Comparison of ENCODE assay signal across 19 cellular contexts in genomic region chr4:182683666-182684065, GRCh38.
"Had no signal": no experiment of that assay in that cellular context is flagged by ENCODE, and none has a peak within 500 bp of the region (broad histone marks: within the 10 kb centered on the region; RNA-seq: fewer than 3 reads in every experiment).

No MANE protein-coding gene starts in this region.

- DNase-seq: cerebellar nuclear complex; effector CD4-positive, alpha-beta T cell; foreskin keratinocyte; immature natural killer cell; left lung; mesenchymal stem cell; midbrain; naive B cell; posterior cingulate gyrus; sigmoid colon; small intestine; stimulated activated CD4-positive, alpha-beta T cell treated with anti-CD3 and anti-CD28 coated beads, Interleukin-12 subunit alpha, Interleukin-12 subunit beta, amount 100 ng/mL, for 4 hours; stimulated activated naive CD4-positive, alpha-beta T cell; stomach; substantia nigra; transverse colon had no signal

- H3K9me3 ChIP-seq: left lung, sigmoid colon, stomach, thoracic aorta, transverse colon had no signal

- H3K4me1 ChIP-seq: foreskin keratinocyte, left lung, stomach, transverse colon had no signal

- H3K36me3 ChIP-seq: left lung, stomach, thoracic aorta, transverse colon had no signal

- H3K4me3 ChIP-seq: coronary artery, left lung, lung, sigmoid colon, stomach, thoracic aorta, transverse colon had no signal

- H3K27ac ChIP-seq: coronary artery, foreskin keratinocyte, left lung, sigmoid colon, stomach, thoracic aorta, transverse colon had no signal

- H3K27me3 ChIP-seq: foreskin keratinocyte, left lung, sigmoid colon, stomach, transverse colon had no signal

- ATAC-seq: foreskin keratinocyte, left lung had no signal
